ENCODE assay signal across 15 cellular contexts in the genomic region with DNA sequence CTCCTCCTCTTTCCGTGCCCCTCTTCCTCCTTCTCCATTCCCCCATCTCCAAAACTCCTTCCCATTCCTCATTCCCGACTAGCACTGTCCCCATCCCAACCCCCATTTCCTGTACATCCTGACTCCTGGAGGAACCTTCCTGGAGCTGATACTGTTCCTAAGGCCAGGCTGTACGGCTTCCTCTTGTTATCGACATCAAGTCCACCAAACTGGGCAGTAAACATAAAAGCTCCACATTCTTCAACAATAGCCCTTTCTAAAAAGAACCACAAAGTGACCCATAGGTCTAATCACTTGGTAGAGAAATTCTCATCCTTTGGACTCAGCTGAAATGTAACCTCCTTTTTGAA. TPM values are rescaled to one million over a fixed set of nuclear protein-coding genes. Genes with fewer than 3 reads are reported as not detected.
DNase-seq lines count a peak whose midpoint lies in the region; ATAC-seq and TF ChIP-seq lines count a peak whose summit lies in the region.
"Had no signal": no experiment of that assay in that cellular context is flagged by ENCODE, and none has a peak within 500 bp of the region (broad histone marks: within the 10 kb centered on the region; RNA-seq: fewer than 3 reads in every experiment).

No MANE protein-coding gene starts in this region.

- 72 to 76% methylated on average over 4 of the region's 4 CpGs for WGBS in thyroid gland, 2 donors

- no peak for TF ChIP-seq POLR2A in thyroid gland (IDR thresholded peaks at IDR 0.05)

- H3K4me3 Mint-ChIP-seq in CD4-positive, alpha-beta T cell: peak overlapping the region; percentile 11
- no peak overlapping the region for H3K4me3 Mint-ChIP-seq in Calu3 (ENCODE audit: low read depth, unreplicated experiment)
- H3K4me3 Mint-ChIP-seq: CD14-positive monocyte, HFFc6 had no signal

- H3K9me3 Mint-ChIP-seq in CD4-positive, alpha-beta T cell: no peaks in the 10 kb centered on the region
- no peaks in the 10 kb centered on the region for H3K9me3 Mint-ChIP-seq in Calu3 (ENCODE audit: low read depth, unreplicated experiment)
- H3K9me3 Mint-ChIP-seq: CD14-positive monocyte, HFFc6 had no signal

- intact Hi-C loops in CD4-positive, alpha-beta T cell (cut with DNase I, micrococcal nuclease): loop anchor here in 1 of 2 experiments (5.0 kb wide), 1 partner anchor 490 kb away; no protein-coding TSS in a partner anchor
- intact Hi-C loops in Calu3 (cut with micrococcal nuclease; ENCODE audit: unreplicated experiment): no loop called here
- intact Hi-C loops in thyroid gland (cut with DNase I): no loop called here

- DNase-seq in CD4-positive, alpha-beta T cell: no peak
- DNase-seq in Calu3 (no peak), dermis blood vessel endothelial cell (peak; percentile 70), left lobe of liver (ENCODE audit: low spot score) (no peak), 8988T (no peak), thyroid gland (no peak)
- DNase-seq: DMS 273 treated with DMSO at 0.1 percent for 48 hours, HFFc6 had no signal

- no peak for TF ChIP-seq CTCF in CD4-positive, alpha-beta T cell (IDR thresholded peaks at IDR 0.05)
- no peak for TF ChIP-seq CTCF in Calu3 (IDR thresholded peaks at IDR 0.05; ENCODE audit: unreplicated experiment)
- no peak for TF ChIP-seq CTCF in thyroid gland (IDR thresholded peaks at IDR 0.05)

- H3K27ac ChIP-seq in CD4-positive, alpha-beta T cell (ENCODE audit: low read depth, low read length): no peak overlapping the region
- no peak overlapping the region for H3K27ac ChIP-seq in thyroid gland

- H3K27ac Mint-ChIP-seq in CD4-positive, alpha-beta T cell: no peak overlapping the region
- peak overlapping the region; percentile 18 for H3K27ac Mint-ChIP-seq in Calu3 (ENCODE audit: unreplicated experiment)
- H3K27ac Mint-ChIP-seq: HFFc6 had no signal

- no peak overlapping the region for H3K4me3 ChIP-seq in thyroid gland (replicated peaks in 1 of 3)
- H3K4me3 ChIP-seq: K562 had no signal

- no peak for ATAC-seq in CD4-positive, alpha-beta T cell (ENCODE audit: poor library complexity)
- ATAC-seq in left lobe of liver (peak; percentile 31), HG02970 (IDR thresholded peaks at IDR 0.05; ENCODE audit: low FRiP score, unreplicated experiment) (no peak), HG03342 (IDR thresholded peaks at IDR 0.05; ENCODE audit: unreplicated experiment) (no peak)
- ATAC-seq: K562 had no signal

- H3K27me3 Mint-ChIP-seq in CD4-positive, alpha-beta T cell: no peaks in the 10 kb centered on the region
- no peaks in the 10 kb centered on the region for H3K27me3 Mint-ChIP-seq in Calu3 (ENCODE audit: unreplicated experiment)

- no peaks in the 10 kb centered on the region for H3K27me3 ChIP-seq in CD4-positive, alpha-beta T cell (ENCODE audit: control insufficient read depth, insufficient read depth, low read length)
- H3K27me3 ChIP-seq in thyroid gland: no peaks in the 10 kb centered on the region

- no peaks in the 10 kb centered on the region for H3K9me3 ChIP-seq in CD4-positive, alpha-beta T cell (ENCODE audit: control insufficient read depth, low read length)
- no peaks in the 10 kb centered on the region for H3K9me3 ChIP-seq in thyroid gland

- no peaks in the 10 kb centered on the region for H3K36me3 Mint-ChIP-seq in CD4-positive, alpha-beta T cell (ENCODE audit: low read depth)
- H3K36me3 Mint-ChIP-seq in Calu3 (ENCODE audit: insufficient read depth, unreplicated experiment): no peaks in the 10 kb centered on the region
- H3K36me3 Mint-ChIP-seq: CD14-positive monocyte had no signal

- H3K4me1 Mint-ChIP-seq in CD4-positive, alpha-beta T cell (ENCODE audit: low read depth): peaks cover 16% of the 10 kb centered on the region
- H3K4me1 Mint-ChIP-seq in Calu3 (ENCODE audit: low read depth, unreplicated experiment): peaks cover 48% of the 10 kb centered on the region
- H3K4me1 Mint-ChIP-seq: CD14-positive monocyte had no signal

- CTCF ChIA-PET in CD4-positive, alpha-beta T cell (lab: Charles Lee): no interaction called here
- CTCF ChIA-PET in Calu3 (lab: Charles Lee): interaction anchor here (0.7 kb wide), 1 partner anchor 602 kb away, joined by 5 read pairs; no protein-coding TSS in a partner anchor

- no peaks in the 10 kb centered on the region for H3K4me1 ChIP-seq in thyroid gland

- H3K36me3 ChIP-seq in thyroid gland: no peaks in the 10 kb centered on the region

- POLR2A ChIA-PET in CD4-positive, alpha-beta T cell (lab: Charles Lee): no interaction called here

- BruUV-seq in Calu3 (replicated peaks; lab: Mats Ljungman, UMichigan): no TSS peak

RNA-seq across cellular contexts. Expression of gene AWAT2, which starts 22.9 kb away (rescaled TPM):
- not detected for total RNA-seq in CD4-positive, alpha-beta T cell
- total RNA-seq in Calu3 (2022) (not detected in 2 replicates), dermis blood vessel endothelial cell (0.51 and 1.2 TPM in 2 replicates), left lobe of liver (not detected), thyroid gland (not detected)
- total RNA-seq: A673, Daoy, H4, HFFc6, K562 had no signal

RNA-seq across cellular contexts. Expression of gene OTUD6A, which starts 35.4 kb away (rescaled TPM):
- not detected for total RNA-seq in CD4-positive, alpha-beta T cell
- total RNA-seq in Calu3 (2022): not detected in 2 replicates
- not detected in 2 replicates for total RNA-seq in dermis blood vessel endothelial cell
- not detected for total RNA-seq in left lobe of liver
- not detected for total RNA-seq in thyroid gland
- total RNA-seq: A673, Daoy, H4, HFFc6, K562 had no signal
